10 cellular contexts compared by ENCODE assay signal in genomic region chr6:41373919-41374617, GRCh38. TPM values are rescaled to one million over a fixed set of nuclear protein-coding genes. Genes with fewer than 3 reads are reported as not detected.
DNase-seq lines count a peak whose midpoint lies in the region; ATAC-seq and TF ChIP-seq lines count a peak whose summit lies in the region.
"Had no signal": no experiment of that assay in that cellular context is flagged by ENCODE, and none has a peak within 500 bp of the region (broad histone marks: within the 10 kb centered on the region; RNA-seq: fewer than 3 reads in every experiment).

No MANE protein-coding gene starts in this region.

- H4K8ac ChIP-seq in mesenchymal stem cell (ENCODE audit: low read length): no peak overlapping the region

- TF ChIP-seq CTCF in CD4-positive, alpha-beta T cell (IDR thresholded peaks at IDR 0.05): no peak
- TF ChIP-seq CTCF in GM06990 (IDR thresholded peaks at IDR 0.05; ENCODE audit: insufficient read depth, low read length, poor library complexity, severe bottlenecking): no peak

- H4K91ac ChIP-seq in mesenchymal stem cell (ENCODE audit: low read length): no peak overlapping the region

- H3K27ac ChIP-seq in CD4-positive, alpha-beta T cell (ENCODE audit: low read depth, low read length): no peak overlapping the region
- no peak overlapping the region for H3K27ac ChIP-seq in mesenchymal stem cell (ENCODE audit: low read length, poor library complexity, severe bottlenecking)
- H3K27ac ChIP-seq: SJCRH30 had no signal

- peaks cover 44% of the 10 kb centered on the region for H3K4me1 Mint-ChIP-seq in CD4-positive, alpha-beta T cell (ENCODE audit: low read depth)
- H3K4me1 Mint-ChIP-seq in activated T-helper 17 cell treated with anti-CD3 and anti-CD28 coated beads, Interleukin-2, amount 50 U/mL, for 72 hours: peaks cover 17% of the 10 kb centered on the region

- H3K4me3 Mint-ChIP-seq in CD4-positive, alpha-beta T cell: peak overlapping the region; percentile 50
- peak overlapping the region; percentile 42 for H3K4me3 Mint-ChIP-seq in activated T-helper 17 cell treated with anti-CD3 and anti-CD28 coated beads, Interleukin-2, amount 50 U/mL, for 72 hours

- H3K9me3 Mint-ChIP-seq in CD4-positive, alpha-beta T cell: no peaks in the 10 kb centered on the region
- H3K9me3 Mint-ChIP-seq in activated T-helper 17 cell treated with anti-CD3 and anti-CD28 coated beads, Interleukin-2, amount 50 U/mL, for 72 hours: no peaks in the 10 kb centered on the region

- no peak for DNase-seq in CD4-positive, alpha-beta T cell
- DNase-seq in GM06990 (ENCODE audit: extremely low read depth, insufficient read length): peak; percentile 18
- peak; percentile 22 for DNase-seq in mesenchymal stem cell
- no peak for DNase-seq in putamen (ENCODE audit: low spot score)
- no peak for DNase-seq in Kasumi-1 (lab: John Stamatoyannopoulos, UW)
- DNase-seq: left cardiac atrium, SJCRH30 had no signal

- H3K27me3 ChIP-seq in CD4-positive, alpha-beta T cell (ENCODE audit: control insufficient read depth, insufficient read depth, low read length): peaks cover 97% of the 10 kb centered on the region
- H3K27me3 ChIP-seq in GM06990 (replicated peaks; ENCODE audit: control insufficient read depth, insufficient read depth, low read length) (peaks cover 10% of the 10 kb centered on the region), mesenchymal stem cell (ENCODE audit: control insufficient read depth in 1 of 2, insufficient read depth in 1 of 2, low read length in 2 of 2) (peaks cover 95 to 98% of the 10 kb centered on the region in 2 experiments)

- no peak overlapping the region for H3K14ac ChIP-seq in mesenchymal stem cell (ENCODE audit: low read length in 2 of 2)

- no peak overlapping the region for H3K4ac ChIP-seq in mesenchymal stem cell (ENCODE audit: low read depth in 1 of 2, low read length in 2 of 2)

- POLR2A ChIA-PET in CD4-positive, alpha-beta T cell (lab: Charles Lee): no interaction called here

- ATAC-seq in CD4-positive, alpha-beta T cell (ENCODE audit: poor library complexity): no peak
- ATAC-seq in activated T-helper 17 cell treated with anti-CD3 and anti-CD28 coated beads, Interleukin-2, amount 50 U/mL, for 72 hours (replicated peaks): no peak
- ATAC-seq in HG02759 (IDR thresholded peaks at IDR 0.05; ENCODE audit: unreplicated experiment) (no peak), GM21381 (IDR thresholded peaks at IDR 0.05; ENCODE audit: unreplicated experiment) (no peak)

- no peak overlapping the region for H3K27ac Mint-ChIP-seq in CD4-positive, alpha-beta T cell
- H3K27ac Mint-ChIP-seq in activated T-helper 17 cell treated with anti-CD3 and anti-CD28 coated beads, Interleukin-2, amount 50 U/mL, for 72 hours: no peak overlapping the region

- no peaks in the 10 kb centered on the region for H3K36me3 Mint-ChIP-seq in CD4-positive, alpha-beta T cell (ENCODE audit: low read depth)
- H3K36me3 Mint-ChIP-seq in activated T-helper 17 cell treated with anti-CD3 and anti-CD28 coated beads, Interleukin-2, amount 50 U/mL, for 72 hours (ENCODE audit: low read depth): peaks cover 6% of the 10 kb centered on the region

- H3K4me1 ChIP-seq in mesenchymal stem cell (ENCODE audit: control insufficient read depth, insufficient read depth, low read depth, low read length): peaks cover 43% of the 10 kb centered on the region

- no peak overlapping the region for H2BK120ac ChIP-seq in mesenchymal stem cell (ENCODE audit: low read depth, low read length)

- peak overlapping the region; percentile 35 for H3K4me2 ChIP-seq in mesenchymal stem cell (ENCODE audit: low read length, poor library complexity, severe bottlenecking)

- H3K23ac ChIP-seq in mesenchymal stem cell (ENCODE audit: low read length in 2 of 2): peak overlapping the region in 1 of 2 experiments; percentile 57

- H3K9me3 ChIP-seq in CD4-positive, alpha-beta T cell (ENCODE audit: control insufficient read depth, low read length): no peaks in the 10 kb centered on the region
- no peaks in the 10 kb centered on the region for H3K9me3 ChIP-seq in mesenchymal stem cell (ENCODE audit: control insufficient read depth, low read length)
- H3K9me3 ChIP-seq: SJCRH30 had no signal

- no peak overlapping the region for H2BK5ac ChIP-seq in mesenchymal stem cell (ENCODE audit: low read depth, low read length, poor library complexity, severe bottlenecking)

- CTCF ChIA-PET in CD4-positive, alpha-beta T cell (lab: Charles Lee): no interaction called here

- H2BK15ac ChIP-seq in mesenchymal stem cell (ENCODE audit: low read depth, poor library complexity, severe bottlenecking): peak overlapping the region; percentile 61

- H2AFZ ChIP-seq in mesenchymal stem cell (ENCODE audit: low read depth, low read length): no peak overlapping the region

- H3K79me1 ChIP-seq in mesenchymal stem cell (replicated peaks; ENCODE audit: low read length, poor library complexity, severe bottlenecking): no peaks in the 10 kb centered on the region

- no peak overlapping the region for H3K18ac ChIP-seq in mesenchymal stem cell (ENCODE audit: low read depth in 1 of 2, low read length in 2 of 2)

- H3K27me3 Mint-ChIP-seq in CD4-positive, alpha-beta T cell: peaks cover 92% of the 10 kb centered on the region
- H3K27me3 Mint-ChIP-seq in activated T-helper 17 cell treated with anti-CD3 and anti-CD28 coated beads, Interleukin-2, amount 50 U/mL, for 72 hours: peaks cover 66% of the 10 kb centered on the region

- H3K9ac ChIP-seq in mesenchymal stem cell (ENCODE audit: low read length): no peak overlapping the region

- under 1% methylated on average over 65 of the region's 65 CpGs for WGBS in mesenchymal stem cell

- intact Hi-C loops in CD4-positive, alpha-beta T cell (cut with DNase I, micrococcal nuclease): no loop called here

- H2BK12ac ChIP-seq in mesenchymal stem cell (ENCODE audit: low read length in 2 of 2): peak overlapping the region in 1 of 2 experiments; percentile 31

- H2AK5ac ChIP-seq in mesenchymal stem cell (ENCODE audit: low read length, severe bottlenecking): no peak overlapping the region

- H3K4me3 ChIP-seq in GM06990 (replicated peaks; ENCODE audit: low read depth, low read length) (no peak overlapping the region), mesenchymal stem cell (ENCODE audit: insufficient read depth in 1 of 2, low read depth in 1 of 2, low read length in 2 of 2) (no peak overlapping the region)
- H3K4me3 ChIP-seq: SJCRH30 had no signal

- H3K36me3 ChIP-seq in GM06990 (ENCODE audit: control insufficient read depth, insufficient read depth, low read length) (no peaks in the 10 kb centered on the region), mesenchymal stem cell (ENCODE audit: control insufficient read depth in 1 of 2, insufficient read depth in 2 of 2, low read depth in 1 of 2, low read length in 2 of 2) (no peaks in the 10 kb centered on the region)
- H3K36me3 ChIP-seq: SJCRH30 had no signal

RNA-seq across cellular contexts. Expression of gene NCR2, which starts 38.7 kb away (rescaled TPM):
- not detected for total RNA-seq in CD4-positive, alpha-beta T cell
- not detected for total RNA-seq in activated T-helper 17 cell treated with anti-CD3 and anti-CD28 coated beads, Interleukin-2, amount 50 U/mL, for 72 hours
- not detected for polyA plus RNA-seq in mesenchymal stem cell (2013, experiment 1 of 2)
- polyA plus RNA-seq in mesenchymal stem cell (2013, experiment 2 of 2): not detected
- total RNA-seq: left cardiac atrium, SJCRH30 had no signal

Comparison
In these comparisons a context has a peak if more than half of its experiments do, and no peak if none do; other contexts are left out.
1. DNase-seq: peak in GM06990 (single experiment) and mesenchymal stem cell (single experiment); none in CD4-positive, alpha-beta T cell (0 of 10), putamen (single experiment) and Kasumi-1 (0 of 2).